In genomic region chr5:147509710-147510651, GRCh38 we compare ENCODE assay signal across 9 cellular contexts. TPM values are rescaled to one million over a fixed set of nuclear protein-coding genes. Genes with fewer than 3 reads are reported as not detected.
DNase-seq lines count a peak whose midpoint lies in the region; ATAC-seq and TF ChIP-seq lines count a peak whose summit lies in the region.
"Had no signal": no experiment of that assay in that cellular context is flagged by ENCODE, and none has a peak within 500 bp of the region (broad histone marks: within the 10 kb centered on the region; RNA-seq: fewer than 3 reads in every experiment).

TSS of gene DPYSL3 (minus strand) at chr5:147510068. CDS start at chr5:147509858, 210 bp downstream.

- H3K9me3 ChIP-seq in right atrium auricular region, result no peaks in the 10 kb centered on the region

- ATAC-seq in GM21528 (IDR thresholded peaks at IDR 0.05; ENCODE audit: low FRiP score, unreplicated experiment) (no peak), HG03196 (IDR thresholded peaks at IDR 0.05; ENCODE audit: unreplicated experiment) (no peak)

- TF ChIP-seq CTCF in right atrium auricular region (IDR thresholded peaks at IDR 0.05), result peak; percentile 15 to 66

- peak within 1 kb of the TSS; percentile 81 for H3K27ac ChIP-seq in right atrium auricular region

- DNase-seq in NCI-H1417 (lab: John Stamatoyannopoulos, UW) (peak; percentile 59 to 86 (median 76)), NCI-H1417 treated with DMSO at 0.1 percent for 48 hours (lab: John Stamatoyannopoulos, UW) (no peak), NCI-H2081 (lab: John Stamatoyannopoulos, UW) (peak; percentile 54 to 78), anterior cingulate cortex (lab: John Stamatoyannopoulos, UW) (peak in 52 of 58 donors; percentile 4 to 77 (median 46)), right atrium auricular region (ENCODE audit: low spot score) (peak; percentile 81), pons (ENCODE audit: low spot score) (peak; percentile 32)
- DNase-seq: CD4-positive, CD25-positive, alpha-beta regulatory T cell had no signal

- no peaks in the 10 kb centered on the region for H3K27me3 ChIP-seq in right atrium auricular region

- H3K4me1 ChIP-seq in right atrium auricular region, result peaks cover 0 to 31% of the 10 kb centered on the region in 2 donors

- peak within 1 kb of the TSS; percentile 50 to 74 for H3K4me3 ChIP-seq in right atrium auricular region

- no peaks in the 10 kb centered on the region for H3K36me3 ChIP-seq in right atrium auricular region

RNA-seq across cellular contexts. Expression of gene DPYSL3, which starts in this region (rescaled TPM):
- 10 to 100 TPM; 45.3 to 56.2 TPM for total RNA-seq in right atrium auricular region
